Comparison of ENCODE assay signal across 11 cellular contexts in genomic region chr1:200042119-200042436, GRCh38. TPM values are rescaled to one million over a fixed set of nuclear protein-coding genes. Genes with fewer than 3 reads are reported as not detected.
A peak's percentile ranks its signal among the peaks of the same experiment; 100 is the strongest.
DNase-seq lines count a peak whose midpoint lies in the region; ATAC-seq and TF ChIP-seq lines count a peak whose summit lies in the region.
"Had no signal": no experiment of that assay in that cellular context is flagged by ENCODE, and none has a peak within 500 bp of the region (broad histone marks: within the 10 kb centered on the region; RNA-seq: fewer than 3 reads in every experiment).

No MANE protein-coding gene starts in this region.

- peaks cover 10 to 17% of the 10 kb centered on the region in 2 experiments; a peak in 3 of 4 replicates for H3K4me1 ChIP-seq in SK-N-SH (ENCODE audit: control insufficient read depth in 1 of 2, insufficient read depth in 2 of 2, low read depth in 1 of 2, low read length in 1 of 2)
- H3K4me1 ChIP-seq in lower lobe of right lung: peaks cover 37% of the 10 kb centered on the region
- H3K4me1 ChIP-seq in stomach: peaks cover 16 to 53% (median 43%) of the 10 kb centered on the region in 4 donors

- DNase-seq in SK-N-SH (peak; percentile 25), astrocyte of the spinal cord (ENCODE audit: low read depth, low spot score) (no peak), lower lobe of right lung (no peak), stomach (no peak)
- DNase-seq in activated CD4-positive, CD25-positive, alpha-beta regulatory T cell treated with anti-CD3 and anti-CD28 coated beads, Interleukin-2, amount 50 U/mL, for 72 hours: no peak
- DNase-seq: 8988T, SHP77 treated with DMSO at 0.1 percent for 48 hours had no signal

- intact Hi-C loops in lower lobe of right lung (cut with DNase I): no loop called here
- intact Hi-C loops in stomach (cut with DNase I; ENCODE audit: low total_unique reads): no loop called here

- no peaks in the 10 kb centered on the region for H4K20me1 ChIP-seq in SK-N-SH (ENCODE audit: insufficient read depth)

- 7% methylated on average over 18 of the region's 18 CpGs for WGBS in SK-N-SH (ENCODE audit: low lambda C conversion rate)
- WGBS in stomach, 5 donors: 4 to 14% (median 12%) methylated on average over 18 of the region's 18 CpGs

- in situ Hi-C loops in astrocyte of the spinal cord (cut with HindIII; ENCODE audit: low sequenced_read_pairs): no loop called here

- no peak overlapping the region for H3K27ac ChIP-seq in SK-N-SH (ENCODE audit: low read depth in 2 of 2, low read length in 1 of 2)
- peak overlapping the region; percentile 62 for H3K27ac ChIP-seq in lower lobe of right lung
- H3K27ac ChIP-seq in stomach: peak overlapping the region in 3 of 5 donors; percentile 35 to 56 (median 52)

- H3K36me3 ChIP-seq in SK-N-SH (replicated peaks in 1 of 2; ENCODE audit: control insufficient read depth in 1 of 2, insufficient read depth in 2 of 2, low read length in 1 of 2) (no peaks in the 10 kb centered on the region), lower lobe of right lung (no peaks in the 10 kb centered on the region), stomach (no peaks in the 10 kb centered on the region)

- peak overlapping the region; percentile 69; the same call in 1 of the 2 replicates for H3K4me2 ChIP-seq in SK-N-SH

- TF ChIP-seq RAD21 in SK-N-SH (IDR thresholded peaks at IDR 0.05; ENCODE audit: low read length): no peak

- TF ChIP-seq EP300 in SK-N-SH (IDR thresholded peaks at IDR 0.05; ENCODE audit: borderline replicate concordance in 1 of 2, low read depth in 1 of 2, low read length in 1 of 2): no peak
- TF ChIP-seq EP300 in stomach (IDR thresholded peaks at IDR 0.05): no peak

- no peaks in the 10 kb centered on the region for H3K9me2 ChIP-seq in SK-N-SH

- ATAC-seq in SK-N-SH treated with all-trans-retinoic acid at 6 μM for 48 hours (no peak), lower lobe of right lung (no peak), HG03442 (IDR thresholded peaks at IDR 0.05; ENCODE audit: unreplicated experiment) (no peak), HG03097 (IDR thresholded peaks at IDR 0.05; ENCODE audit: low FRiP score, unreplicated experiment) (no peak)

- H3K27me3 ChIP-seq in SK-N-SH (ENCODE audit: insufficient read depth): peaks cover 80% of the 10 kb centered on the region
- H3K27me3 ChIP-seq in lower lobe of right lung (ENCODE audit: low read depth): peaks cover 98% of the 10 kb centered on the region
- peaks cover 34 to 99% (median 77%) of the 10 kb centered on the region in 3 donors for H3K27me3 ChIP-seq in stomach

- H3K9me3 ChIP-seq in SK-N-SH: no peaks in the 10 kb centered on the region
- no peaks in the 10 kb centered on the region for H3K9me3 ChIP-seq in lower lobe of right lung
- H3K9me3 ChIP-seq in stomach: no peaks in the 10 kb centered on the region

- CTCF ChIA-PET in SK-N-SH (lab: Yijun Ruan, JAX): no interaction called here

- POLR2A ChIA-PET in SK-N-SH (lab: Yijun Ruan, JAX): no interaction called here

- H3K9ac ChIP-seq in SK-N-SH: no peak overlapping the region

- H3K4me3 ChIP-seq in SK-N-SH (ENCODE audit: low read depth in 2 of 2, low read length in 1 of 2) (no peak overlapping the region), astrocyte of the spinal cord (ENCODE audit: low read depth, low read length) (peak overlapping the region; percentile 12), lower lobe of right lung (peak overlapping the region; percentile 60), stomach (peak overlapping the region; percentile 23 to 43 (median 36))

- TF ChIP-seq CTCF in SK-N-SH (IDR thresholded peaks at IDR 0.05): no peak
- TF ChIP-seq CTCF in astrocyte of the spinal cord (IDR thresholded peaks at IDR 0.05; ENCODE audit: low read depth, low read length): no peak
- no peak for TF ChIP-seq CTCF in lower lobe of right lung (IDR thresholded peaks at IDR 0.05)
- no peak for TF ChIP-seq CTCF in stomach (IDR thresholded peaks at IDR 0.05)

- no peaks in the 10 kb centered on the region for H3F3A ChIP-seq in SK-N-SH (replicated peaks; ENCODE audit: insufficient read depth)

- no peaks in the 10 kb centered on the region for H3K79me2 ChIP-seq in SK-N-SH (ENCODE audit: insufficient read depth)

- no peak overlapping the region for H2AFZ ChIP-seq in SK-N-SH (ENCODE audit: low read depth)

- no peak for TF ChIP-seq POLR2A in stomach (IDR thresholded peaks at IDR 0.05)

TF ChIP-seq in SK-N-SH, 30 proteins besides CTCF, POLR2A, EP300 and RAD21:
- TF ChIP-seq EZH2phosphoT487 (IDR thresholded peaks at IDR 0.05; ENCODE audit: borderline replicate concordance, low read depth) (peak; percentile 98), ELF1 (IDR thresholded peaks at IDR 0.05) (no peak)

TF ChIP-seq in SK-N-SH treated with all-trans-retinoic acid at 6 μM for 48 hours, 23 proteins besides CTCF, POLR2A, EP300 and RAD21:
- TF ChIP-seq PPARA (CRISPR knock-in tag; IDR thresholded peaks at IDR 0.05; ENCODE audit: borderline replicate concordance) (no peak), ZFP3 (CRISPR knock-in tag; IDR thresholded peaks at IDR 0.05) (no peak), ESRRG (CRISPR knock-in tag; IDR thresholded peaks at IDR 0.05) (no peak), POU6F1 (CRISPR knock-in tag; IDR thresholded peaks at IDR 0.05; ENCODE audit: borderline replicate concordance, low read depth) (no peak)

RNA-seq across cellular contexts. Expression of gene NR5A2, which starts 14.6 kb away (rescaled TPM):
- not detected in 2 replicates for polyA plus RNA-seq in SK-N-SH (2012; rRNA removed)
- not detected in 2 replicates for polyA plus RNA-seq in SK-N-SH (2012; cell fraction: cytosol; rRNA removed)
- not detected in 2 replicates for polyA plus RNA-seq in SK-N-SH (2012; cell fraction: nucleus; rRNA removed)
- total RNA-seq in lower lobe of right lung: 1.4 TPM
- total RNA-seq in stomach: 100 to 1,000 TPM in 1 of 5 donors, 10 to 100 TPM in 1, 1 to 10 TPM in 1, under 1 TPM in 1, not detected in 1; 0.45 to 227 (median 6.0) TPM
- polyA plus RNA-seq in stomach: under 1 TPM; 0.33 to 0.46 (median 0.44) TPM
- total RNA-seq: mononuclear cell had no signal

Comparison
In these comparisons a context has a peak if more than half of its experiments do, and no peak if none do; other contexts are left out.
1. H3K27ac ChIP-seq: peak in lower lobe of right lung (single experiment) and stomach (3 of 5); none in SK-N-SH (0 of 2).
2. H3K4me3 ChIP-seq: peak in astrocyte of the spinal cord (single experiment), lower lobe of right lung (single experiment) and stomach (4 of 4); none in SK-N-SH (0 of 2).